In genomic region chr12:113232787-113233585, GRCh38 we compare ENCODE assay signal across 9 cellular contexts. TPM values are rescaled to one million over a fixed set of nuclear protein-coding genes. Genes with fewer than 3 reads are reported as not detected.
DNase-seq lines count a peak whose midpoint lies in the region; ATAC-seq and TF ChIP-seq lines count a peak whose summit lies in the region.
"Had no signal": no experiment of that assay in that cellular context is flagged by ENCODE, and none has a peak within 500 bp of the region (broad histone marks: within the 10 kb centered on the region; RNA-seq: fewer than 3 reads in every experiment).

No MANE protein-coding gene starts in this region.

- 44 to 47% methylated on average over 24 to 25 of the region's 25 CpGs for WGBS in GM23248 (ENCODE audit: low coverage in 1 of 2, low lambda C conversion rate in 2 of 2, missing lambda C conversion rate in 2 of 2), 2 experiments

- no peaks in the 10 kb centered on the region for H3F3A ChIP-seq in GM23248 (ENCODE audit: insufficient read depth)

- H3K36me3 ChIP-seq in GM23248 (ENCODE audit: low read depth): peaks cover 3% of the 10 kb centered on the region; the same call in 1 of the 2 replicates
- H3K36me3 ChIP-seq in naive thymus-derived CD4-positive, alpha-beta T cell (ENCODE audit: control insufficient read depth in 2 of 3, insufficient read depth in 3 of 3, low read length in 3 of 3): peaks cover 0 to 39% (median 13%) of the 10 kb centered on the region in 3 experiments
- peaks cover 32% of the 10 kb centered on the region for H3K36me3 ChIP-seq in BE2C

- H3K79me2 ChIP-seq in GM23248 (ENCODE audit: insufficient read depth): no peaks in the 10 kb centered on the region

- intact Hi-C loops in naive thymus-derived CD4-positive, alpha-beta T cell (cut with micrococcal nuclease): loop anchor here (1.0 to 5.0 kb wide), 9 partner anchors 12 to 125 kb away; partner anchors contain the start of genes SLC8B1 (in 2 of the 2), TPCN1 (in 2 of the 2), DDX54 (in 1 of the 2) and PLBD2 (in 1 of the 2)

- CTCF ChIA-PET in naive thymus-derived CD4-positive, alpha-beta T cell (lab: Charles Lee): interaction anchor here (0.7 to 3.5 kb wide), 7 partner anchors 10 to 193 kb away, joined by 3 to 17 read pairs (median 6); no protein-coding TSS in a partner anchor

- TF ChIP-seq CTCF in chondrocyte (IDR thresholded peaks at IDR 0.05) (no peak), BE2C (IDR thresholded peaks at IDR 0.05; ENCODE audit: low read depth, low read length) (no peak)

- no peaks in the 10 kb centered on the region for H3K27me3 Mint-ChIP-seq in chondrocyte (ENCODE audit: low read depth)
- H3K27me3 Mint-ChIP-seq in naive thymus-derived CD4-positive, alpha-beta T cell: no peaks in the 10 kb centered on the region
- H3K27me3 Mint-ChIP-seq in stimulated activated naive CD8-positive, alpha-beta T cell treated with anti-CD3 and anti-CD28 coated beads, Interleukin-15, Interleukin-2, amounts not matched to agents 100 ng/mL and 50 ng/mL, for 24 hours: no peaks in the 10 kb centered on the region

- in situ Hi-C loops in GM23248 (cut with MboI): no loop called here

- no peaks in the 10 kb centered on the region for H4K20me1 ChIP-seq in GM23248 (ENCODE audit: insufficient read depth)

- H3K4me3 ChIP-seq in GM23248 (no peak overlapping the region), BE2C (ENCODE audit: low read depth, low read length) (no peak overlapping the region)
- peak overlapping the region; percentile 43 for H3K4me3 ChIP-seq in naive thymus-derived CD4-positive, alpha-beta T cell (ENCODE audit: low read length)

- H3K9ac ChIP-seq in GM23248: peak overlapping the region; percentile 53; the same call in 1 of the 2 replicates
- H3K9ac ChIP-seq: KMS-11 had no signal

- no peaks in the 10 kb centered on the region for H3K9me2 ChIP-seq in GM23248 (ENCODE audit: insufficient read depth)

- H3K27ac Mint-ChIP-seq in chondrocyte (ENCODE audit: unreplicated experiment): peak overlapping the region; percentile 98
- peak overlapping the region; percentile 86 to 96 (median 93) for H3K27ac Mint-ChIP-seq in naive thymus-derived CD4-positive, alpha-beta T cell
- H3K27ac Mint-ChIP-seq in stimulated activated naive CD8-positive, alpha-beta T cell treated with anti-CD3 and anti-CD28 coated beads, Interleukin-15, Interleukin-2, amounts not matched to agents 100 ng/mL and 50 ng/mL, for 24 hours: peak overlapping the region; percentile 82

- H3K9me3 ChIP-seq in GM23248 (ENCODE audit: low read depth) (no peaks in the 10 kb centered on the region), BE2C (no peaks in the 10 kb centered on the region)
- H3K9me3 ChIP-seq in naive thymus-derived CD4-positive, alpha-beta T cell (ENCODE audit: control insufficient read depth in 2 of 3, low read length in 3 of 3): no peaks in the 10 kb centered on the region

- peak; percentile 84 for DNase-seq in ELF-1 (ENCODE audit: low read depth, low spot score)
- peak; percentile 87 for DNase-seq in GM23248
- peak; percentile 94 for DNase-seq in NCI-H1105 treated with DMSO at 0.1 percent for 48 hours (lab: John Stamatoyannopoulos, UW)
- DNase-seq in activated CD4-positive, CD25-positive, alpha-beta regulatory T cell treated with anti-CD3 and anti-CD28 coated beads, Interleukin-2, amount 50 U/mL, for 16 hours (ENCODE audit: low read depth, low spot score): peak; percentile 24
- no peak for DNase-seq in chondrocyte (ENCODE audit: low spot score)
- peak; percentile 46 to 91 (median 83) for DNase-seq in naive thymus-derived CD4-positive, alpha-beta T cell
- DNase-seq in BE2C: no peak

- peak overlapping the region; percentile 17 for H3K4me2 ChIP-seq in GM23248 (ENCODE audit: unreplicated experiment)
- H3K4me2 ChIP-seq: KMS-11 had no signal

- H3K27me3 ChIP-seq in GM23248 (replicated peaks; ENCODE audit: insufficient read depth) (no peaks in the 10 kb centered on the region), BE2C (no peaks in the 10 kb centered on the region)
- H3K27me3 ChIP-seq in naive thymus-derived CD4-positive, alpha-beta T cell (ENCODE audit: control insufficient read depth in 2 of 2, insufficient read depth in 2 of 2, low read length in 2 of 2): no peaks in the 10 kb centered on the region

- no peak overlapping the region; the same call in 1 of the 2 replicates for H2AFZ ChIP-seq in GM23248

- H3K9me3 Mint-ChIP-seq in chondrocyte (ENCODE audit: low read depth): no peaks in the 10 kb centered on the region
- H3K9me3 Mint-ChIP-seq in naive thymus-derived CD4-positive, alpha-beta T cell: no peaks in the 10 kb centered on the region
- H3K9me3 Mint-ChIP-seq in stimulated activated naive CD8-positive, alpha-beta T cell treated with anti-CD3 and anti-CD28 coated beads, Interleukin-15, Interleukin-2, amounts not matched to agents 100 ng/mL and 50 ng/mL, for 24 hours: no peaks in the 10 kb centered on the region

- ATAC-seq in naive thymus-derived CD4-positive, alpha-beta T cell: peak; percentile 95

- H3K36me3 Mint-ChIP-seq in chondrocyte (ENCODE audit: low read depth): peaks cover 2% of the 10 kb centered on the region
- peaks cover 5 to 35% (median 26%) of the 10 kb centered on the region in 5 donors for H3K36me3 Mint-ChIP-seq in naive thymus-derived CD4-positive, alpha-beta T cell
- H3K36me3 Mint-ChIP-seq in stimulated activated naive CD8-positive, alpha-beta T cell treated with anti-CD3 and anti-CD28 coated beads, Interleukin-15, Interleukin-2, amounts not matched to agents 100 ng/mL and 50 ng/mL, for 24 hours (ENCODE audit: low read depth): peaks cover 50% of the 10 kb centered on the region

- peak overlapping the region; percentile 49 for H3K27ac ChIP-seq in GM23248
- peak overlapping the region; percentile 68 for H3K27ac ChIP-seq in naive thymus-derived CD4-positive, alpha-beta T cell (ENCODE audit: low read depth, low read length)
- H3K27ac ChIP-seq: KMS-11 had no signal

- POLR2A ChIA-PET in naive thymus-derived CD4-positive, alpha-beta T cell (lab: Charles Lee): interaction anchor here (0.6 to 6.3 kb wide), 7 partner anchors 8 to 100 kb away, joined by 3 to 51 read pairs (median 4); partner anchors contain the start of gene TPCN1

- H3K4me3 Mint-ChIP-seq in chondrocyte (ENCODE audit: unreplicated experiment): peak overlapping the region; percentile 51
- H3K4me3 Mint-ChIP-seq in naive thymus-derived CD4-positive, alpha-beta T cell: peak overlapping the region; percentile 81 to 94 (median 86)
- peak overlapping the region; percentile 66 for H3K4me3 Mint-ChIP-seq in stimulated activated naive CD8-positive, alpha-beta T cell treated with anti-CD3 and anti-CD28 coated beads, Interleukin-15, Interleukin-2, amounts not matched to agents 100 ng/mL and 50 ng/mL, for 24 hours

- H3K4me1 Mint-ChIP-seq in chondrocyte (ENCODE audit: low read depth): peaks cover 67% of the 10 kb centered on the region
- H3K4me1 Mint-ChIP-seq in naive thymus-derived CD4-positive, alpha-beta T cell: peaks cover 59 to 93% (median 75%) of the 10 kb centered on the region in 7 donors
- peaks cover 71% of the 10 kb centered on the region for H3K4me1 Mint-ChIP-seq in stimulated activated naive CD8-positive, alpha-beta T cell treated with anti-CD3 and anti-CD28 coated beads, Interleukin-15, Interleukin-2, amounts not matched to agents 100 ng/mL and 50 ng/mL, for 24 hours (ENCODE audit: low read depth)

- H3K4me1 ChIP-seq in GM23248 (ENCODE audit: insufficient read depth): peaks cover 5% of the 10 kb centered on the region; the same call in 1 of the 2 replicates
- peaks cover 7 to 60% of the 10 kb centered on the region in 2 donors for H3K4me1 ChIP-seq in naive thymus-derived CD4-positive, alpha-beta T cell (ENCODE audit: control insufficient read depth in 2 of 2, insufficient read depth in 2 of 2, low read length in 2 of 2)
- H3K4me1 ChIP-seq in BE2C: no peaks in the 10 kb centered on the region

RNA-seq across cellular contexts. Expression of gene TPCN1, which starts 11.7 kb away (rescaled TPM):
- total RNA-seq in GM23248 (2014; rRNA removed; shearing (Covaris generic)): 9.0 and 11.6 TPM in 2 replicates
- polyA plus RNA-seq in GM23248 (2016; fragmentation: Nextera tagmentation; extraction: Ambion mirVana): 15.9 and 17.6 TPM in 2 replicates
- 35.9 to 40.0 TPM (median 37.7 TPM) in 3 replicates for total RNA-seq in chondrocyte
- total RNA-seq in naive thymus-derived CD4-positive, alpha-beta T cell: 100 to 1,000 TPM in 3 of 5 experiments, 10 to 100 TPM in 2; 49.5 to 124 (median 107) TPM
- 10 to 100 TPM; 15.3 to 31.2 TPM for polyA plus RNA-seq in naive thymus-derived CD4-positive, alpha-beta T cell
- polyA plus RNA-seq in BE2C (2012; ENCODE audit: insufficient read depth, insufficient read length, low read depth): 24.5 TPM

RNA-seq across cellular contexts. Expression of gene RITA1, which starts 47.5 kb away (rescaled TPM):
- 16.2 and 19.2 TPM in 2 replicates for total RNA-seq in GM23248 (2014; rRNA removed; shearing (Covaris generic))
- 12.5 and 15.6 TPM in 2 replicates for polyA plus RNA-seq in GM23248 (2016; fragmentation: Nextera tagmentation; extraction: Ambion mirVana)
- total RNA-seq in chondrocyte: 15.5 to 20.2 TPM (median 16.7 TPM) in 3 replicates
- total RNA-seq in naive thymus-derived CD4-positive, alpha-beta T cell: 10 to 100 TPM in 3 of 5 experiments, 1 to 10 TPM in 2; 6.4 to 20.2 (median 14.1) TPM
- polyA plus RNA-seq in naive thymus-derived CD4-positive, alpha-beta T cell: 10 to 100 TPM; 23.2 to 28.9 TPM
- polyA plus RNA-seq in BE2C (2012; ENCODE audit: insufficient read depth, insufficient read length, low read depth): 83.0 TPM

RNA-seq across cellular contexts. Expression of gene DDX54, which starts 47.7 kb away (rescaled TPM):
- 34.9 and 44.5 TPM in 2 replicates for total RNA-seq in GM23248 (2014; rRNA removed; shearing (Covaris generic))
- polyA plus RNA-seq in GM23248 (2016; fragmentation: Nextera tagmentation; extraction: Ambion mirVana): 27.7 and 28.1 TPM in 2 replicates
- total RNA-seq in chondrocyte: 44.2 to 52.7 TPM (median 44.6 TPM) in 3 replicates
- total RNA-seq in naive thymus-derived CD4-positive, alpha-beta T cell: 10 to 100 TPM; 55.8 to 81.1 (median 76.7) TPM
- polyA plus RNA-seq in naive thymus-derived CD4-positive, alpha-beta T cell: 10 to 100 TPM; 18.9 to 40.3 TPM
- polyA plus RNA-seq in BE2C (2012; ENCODE audit: insufficient read depth, insufficient read length, low read depth): 132 TPM

Comparison
In these comparisons a context has a peak if more than half of its experiments do, and no peak if none do; other contexts are left out.
1. DNase-seq: peak in ELF-1 (single experiment), GM23248 (single experiment), NCI-H1105 treated with DMSO at 0.1 percent for 48 hours (single experiment), activated CD4-positive, CD25-positive, alpha-beta regulatory T cell treated with anti-CD3 and anti-CD28 coated beads, Interleukin-2, amount 50 U/mL, for 16 hours (single experiment) and naive thymus-derived CD4-positive, alpha-beta T cell (9 of 9); none in chondrocyte (single experiment) and BE2C (single experiment).
2. Peak in every context shown above with its lines, with median percentiles within 50 percentile points of each other: H3K27ac Mint-ChIP-seq and H3K4me3 Mint-ChIP-seq.